In genomic region chr1:23558872-23559135, GRCh38 we compare ENCODE assay signal across 8 cellular contexts. TPM values are rescaled to one million over a fixed set of nuclear protein-coding genes. Genes with fewer than 3 reads are reported as not detected.
A peak's percentile ranks its signal among the peaks of the same experiment; 100 is the strongest.
DNase-seq lines count a peak whose midpoint lies in the region; ATAC-seq, FAIRE-seq and TF ChIP-seq lines count a peak whose summit lies in the region.

No MANE protein-coding gene starts in this region.

- H3K4me3 ChIP-seq in heart right ventricle (peak overlapping the region; percentile 62 to 97 (median 82)), astrocyte (ENCODE audit: insufficient read depth, low read depth, low read length) (peak overlapping the region; percentile 97), lung (peak overlapping the region; percentile 89), urinary bladder (ENCODE audit: low read depth, low read length) (peak overlapping the region; percentile 75)

- H3K4me2 ChIP-seq in astrocyte (ENCODE audit: low read length): peak overlapping the region; percentile 89

- peak overlapping the region; percentile 87 for H3K4me3 Mint-ChIP-seq in astrocyte (ENCODE audit: unreplicated experiment)

- 0 to 2% methylated on average over 14 of the region's 14 CpGs for WGBS in heart right ventricle, 2 donors
- WGBS in lung, 2 donors: 1% methylated on average over 14 of the region's 14 CpGs
- WGBS in urinary bladder: under 1% methylated on average over 14 of the region's 14 CpGs

- intact Hi-C loops in heart right ventricle (cut with DNase I): loop anchor here in 2 of 10 donors (10.0 kb wide), 1 partner anchor 186 kb away; the partner anchor contains the start of gene ELOA (in 2 of the 2)
- intact Hi-C loops in left cardiac atrium (cut with DNase I): no loop called here

- H3K9ac ChIP-seq in astrocyte (ENCODE audit: low read length): peak overlapping the region; percentile 99

- no peaks in the 10 kb centered on the region for H3K9me3 Mint-ChIP-seq in astrocyte (ENCODE audit: unreplicated experiment)

- ATAC-seq in heart right ventricle (no peak), left cardiac atrium (no peak), lung (ENCODE audit: insufficient read depth, low FRiP score) (no peak), HG02678 (IDR thresholded peaks at IDR 0.05; ENCODE audit: unreplicated experiment) (no peak), GM18861 (IDR thresholded peaks at IDR 0.05; ENCODE audit: unreplicated experiment) (no peak)

- peaks cover 0 to 26% (median 0%) of the 10 kb centered on the region in 7 donors for H3K27me3 ChIP-seq in heart right ventricle
- no peaks in the 10 kb centered on the region for H3K27me3 ChIP-seq in astrocyte (ENCODE audit: insufficient read depth, low read length)
- H3K27me3 ChIP-seq in lung (ENCODE audit: control insufficient read depth, insufficient read depth): no peaks in the 10 kb centered on the region

- no peak for FAIRE-seq in astrocyte (lab: Jason Lieb, UNC)

- peaks cover 32% of the 10 kb centered on the region for H4K20me1 ChIP-seq in astrocyte (ENCODE audit: insufficient read depth, low read length)

- no peak for DNase-seq in heart right ventricle
- DNase-seq in left cardiac atrium: no peak
- DNase-seq in astrocyte (ENCODE audit: low read depth): no peak
- DNase-seq in lung (ENCODE audit: low spot score): no peak
- no peak for DNase-seq in NCI-H82 (lab: John Stamatoyannopoulos, UW)

- H3K36me3 ChIP-seq in heart right ventricle (peaks cover 0 to 20% (median 6%) of the 10 kb centered on the region in 9 donors), astrocyte (ENCODE audit: insufficient read depth, low read length) (no peaks in the 10 kb centered on the region), lung (ENCODE audit: control insufficient read depth in 2 of 2, insufficient read depth in 2 of 2, low read length in 2 of 2) (no peaks in the 10 kb centered on the region), urinary bladder (ENCODE audit: insufficient read depth) (no peaks in the 10 kb centered on the region)

- TF ChIP-seq CTCF in heart right ventricle (IDR thresholded peaks at IDR 0.05) (no peak), astrocyte (IDR thresholded peaks at IDR 0.05; ENCODE audit: insufficient read depth, low read depth, low read length) (no peak), lung (IDR thresholded peaks at IDR 0.05; ENCODE audit: control extremely low read depth, extremely low read depth) (no peak)

- H3K9me3 ChIP-seq in heart right ventricle (no peaks in the 10 kb centered on the region), astrocyte (ENCODE audit: insufficient read depth, low read depth, low read length) (no peaks in the 10 kb centered on the region), lung (ENCODE audit: control insufficient read depth in 2 of 2, insufficient read depth in 1 of 2, low read length in 1 of 2) (no peaks in the 10 kb centered on the region)

- peaks cover 8 to 83% (median 64%) of the 10 kb centered on the region in 9 donors for H3K4me1 ChIP-seq in heart right ventricle
- peaks cover 64% of the 10 kb centered on the region for H3K4me1 ChIP-seq in astrocyte (ENCODE audit: insufficient read depth, low read length)
- peaks cover 9 to 12% of the 10 kb centered on the region in 2 donors for H3K4me1 ChIP-seq in lung (ENCODE audit: control insufficient read depth in 2 of 2, insufficient read depth in 2 of 2, low read length in 2 of 2)
- peaks cover 3% of the 10 kb centered on the region for H3K4me1 ChIP-seq in urinary bladder (ENCODE audit: insufficient read depth)

- peaks cover 34% of the 10 kb centered on the region for H3K79me2 ChIP-seq in astrocyte (ENCODE audit: insufficient read depth, low read length)

- peaks cover 4% of the 10 kb centered on the region for H3K36me3 Mint-ChIP-seq in astrocyte (ENCODE audit: low read depth, unreplicated experiment)

- peaks cover 52% of the 10 kb centered on the region for H3K4me1 Mint-ChIP-seq in astrocyte (ENCODE audit: low read depth, unreplicated experiment)

- peak overlapping the region; percentile 99 for H3K27ac Mint-ChIP-seq in astrocyte (ENCODE audit: unreplicated experiment)

- H3K27me3 Mint-ChIP-seq in astrocyte (ENCODE audit: low read depth, unreplicated experiment): no peaks in the 10 kb centered on the region

- H2AFZ ChIP-seq in astrocyte (ENCODE audit: low read depth, low read length): no peak overlapping the region

- peak overlapping the region; percentile 90 to 99 (median 95) for H3K27ac ChIP-seq in heart right ventricle
- H3K27ac ChIP-seq in astrocyte (ENCODE audit: low read depth, low read length): peak overlapping the region; percentile 97
- peak overlapping the region; percentile 86 to 98 for H3K27ac ChIP-seq in lung (ENCODE audit: low read depth in 1 of 2, low read length in 1 of 2)
- H3K27ac ChIP-seq in urinary bladder (ENCODE audit: low read depth): peak overlapping the region; percentile 94

RNA-seq across cellular contexts. Expression of gene ID3, which starts 0.5 kb away (rescaled TPM):
- total RNA-seq in heart right ventricle (100 to 1,000 TPM in 3 of 10 donors, 10 to 100 TPM in 7; 44.7 to 148 (median 83.4) TPM), left cardiac atrium (100 to 1,000 TPM; 119 to 172 TPM), astrocyte (91.4 and 94.3 TPM in 2 replicates), lung (100 to 1,000 TPM; 119 to 192 TPM), urinary bladder (152 TPM)
- polyA plus RNA-seq in heart right ventricle (100 to 1,000 TPM in 1 of 2 donors, 10 to 100 TPM in 1; 73.6 to 217 TPM), lung (100 to 1,000 TPM; 134 to 275 TPM), urinary bladder (299 TPM)

RNA-seq across cellular contexts. Expression of gene E2F2, which starts 27.8 kb away (rescaled TPM):
- total RNA-seq in heart right ventricle (1 to 10 TPM in 1 of 10 donors, under 1 TPM in 8, not detected in 1; 0.04 to 2.3 (median 0.17) TPM), left cardiac atrium (1 to 10 TPM in 1 of 2 donors, under 1 TPM in 1; 0.18 to 1.3 TPM), astrocyte (0.11 TPM in 1 of 2 replicates, not detected in the other), lung (1 to 10 TPM; 1.7 to 4.9 TPM), urinary bladder (2.9 TPM)
- polyA plus RNA-seq in heart right ventricle (under 1 TPM in 1 of 2 donors, not detected in 1; 0.06 TPM), lung (1 to 10 TPM in 1 of 2 donors, under 1 TPM in 1; 0.83 to 1.2 TPM), urinary bladder (0.08 TPM)
